ENCODE assay signal across 8 cellular contexts in genomic region chr22:22848364-22848866, GRCh38.
A peak's percentile ranks its signal among the peaks of the same experiment; 100 is the strongest.
DNase-seq lines count a peak whose midpoint lies in the region; ATAC-seq and TF ChIP-seq lines count a peak whose summit lies in the region.

No MANE protein-coding gene starts in this region.

- ATAC-seq in HG03159 (IDR thresholded peaks at IDR 0.05; ENCODE audit: unreplicated experiment) = no peak
- no peak for ATAC-seq in HG02798 (IDR thresholded peaks at IDR 0.05; ENCODE audit: poor library complexity, unreplicated experiment)

- no peak overlapping the region for H3K4me3 ChIP-seq in astrocyte of the spinal cord (ENCODE audit: low read depth, low read length)

- in situ Hi-C loops in astrocyte of the spinal cord (cut with HindIII; ENCODE audit: low sequenced_read_pairs) = no loop called here

- peak; percentile 46 for DNase-seq in COR-L47 (lab: John Stamatoyannopoulos, UW)
- peak; percentile 75 for DNase-seq in HuH-7 (ENCODE audit: low spot score)
- DNase-seq in T-helper 2 cell = peak; percentile 25 to 60 (median 53)
- peak; percentile 35 for DNase-seq in astrocyte of the spinal cord (ENCODE audit: low read depth, low spot score)
- peak; percentile 79 for DNase-seq in iPS-NIHi7 (ENCODE audit: extremely low spot score)
- peak; percentile 82 for DNase-seq in stimulated activated CD4-positive, alpha-beta T cell treated with anti-CD3 and anti-CD28 coated beads, Interleukin-15, amount 100 ng/mL, for 24 hours

- peak; percentile 97 for TF ChIP-seq CTCF in astrocyte of the spinal cord (IDR thresholded peaks at IDR 0.05; ENCODE audit: low read depth, low read length)
